ENCODE assay signal across 8 cellular contexts in genomic region chr17:9987779-9988585, GRCh38.
A peak's percentile ranks its signal among the peaks of the same experiment; 100 is the strongest.
DNase-seq lines count a peak whose midpoint lies in the region; ATAC-seq and TF ChIP-seq lines count a peak whose summit lies in the region.

No MANE protein-coding gene starts in this region.

- H3F3A ChIP-seq in OCI-LY1 (ENCODE audit: insufficient read depth, low read length) = no peaks in the 10 kb centered on the region

- DNase-seq in A172 (ENCODE audit: low spot score) = peak; percentile 21
- DNase-seq in breast epithelium (ENCODE audit: low spot score in 2 of 2) = no peak
- no peak for DNase-seq in left lung
- DNase-seq in uterus = no peak
- DNase-seq in middle frontal gyrus (ENCODE audit: extremely low spot score, low spot score) = no peak

- peak; percentile 88 for TF ChIP-seq CTCF in GM12873 (IDR thresholded peaks at IDR 0.05; ENCODE audit: insufficient read depth, low read depth, low read length, missing control alignments)
- TF ChIP-seq CTCF in OCI-LY1 (IDR thresholded peaks at IDR 0.05; ENCODE audit: low read length) = peak; percentile 81
- TF ChIP-seq CTCF in breast epithelium (IDR thresholded peaks at IDR 0.05) = peak; percentile 48 to 49 (median 49)
- TF ChIP-seq CTCF in left lung (IDR thresholded peaks at IDR 0.05) = peak; percentile 68 to 86
- peak; percentile 41 to 79 (median 49) for TF ChIP-seq CTCF in uterus (IDR thresholded peaks at IDR 0.05)

- H3K9me3 ChIP-seq in OCI-LY1 (ENCODE audit: low read length) (no peaks in the 10 kb centered on the region), breast epithelium (no peaks in the 10 kb centered on the region), left lung (no peaks in the 10 kb centered on the region), uterus (no peaks in the 10 kb centered on the region)

- H2AFZ ChIP-seq in OCI-LY1 (ENCODE audit: low read length) = 0 out of 2 replicates have a peak overlapping the region, but pooled peaks have one; percentile 42

- H3K27me3 ChIP-seq in OCI-LY1 (ENCODE audit: insufficient read depth, low read length) (no peaks in the 10 kb centered on the region), breast epithelium (no peaks in the 10 kb centered on the region), left lung (no peaks in the 10 kb centered on the region), uterus (no peaks in the 10 kb centered on the region)

- TF ChIP-seq POLR2A in breast epithelium (IDR thresholded peaks at IDR 0.05) (no peak), uterus (IDR thresholded peaks at IDR 0.05) (no peak)

- H3K27ac ChIP-seq in OCI-LY1 (ENCODE audit: low read depth, low read length, poor library complexity, severe bottlenecking) (no peak overlapping the region), breast epithelium (peak overlapping the region in 1 of 2 donors; percentile 52), left lung (peak overlapping the region in 1 of 2 donors; percentile 18), uterus (no peak overlapping the region)

- H3K4me2 ChIP-seq in OCI-LY1 (ENCODE audit: low read length) = no peak overlapping the region

- H3K36me3 ChIP-seq in OCI-LY1 (ENCODE audit: insufficient read depth, low read length) (no peaks in the 10 kb centered on the region), breast epithelium (no peaks in the 10 kb centered on the region), left lung (no peaks in the 10 kb centered on the region), uterus (no peaks in the 10 kb centered on the region)

- ATAC-seq in left lung (peak; percentile 71), HG02642 (IDR thresholded peaks at IDR 0.05; ENCODE audit: poor library complexity, unreplicated experiment) (no peak)

- H3K4me1 ChIP-seq in OCI-LY1 (ENCODE audit: insufficient read depth, low read length, severe bottlenecking) = no peaks in the 10 kb centered on the region
- no peaks in the 10 kb centered on the region for H3K4me1 ChIP-seq in breast epithelium
- H3K4me1 ChIP-seq in left lung = peaks cover 0 to 33% of the 10 kb centered on the region in 2 donors
- H3K4me1 ChIP-seq in uterus = no peaks in the 10 kb centered on the region

- no peaks in the 10 kb centered on the region for H3K9me2 ChIP-seq in OCI-LY1 (ENCODE audit: low read depth, low read length)

- H3K9ac ChIP-seq in OCI-LY1 (ENCODE audit: low read length) = no peak overlapping the region

- H4K20me1 ChIP-seq in OCI-LY1 (ENCODE audit: insufficient read depth, low read length) = no peaks in the 10 kb centered on the region

- no peak overlapping the region for H3K4me3 ChIP-seq in OCI-LY1 (ENCODE audit: low read depth, low read length, poor library complexity, severe bottlenecking)
- H3K4me3 ChIP-seq in breast epithelium = no peak overlapping the region
- H3K4me3 ChIP-seq in left lung = no peak overlapping the region
- H3K4me3 ChIP-seq in uterus = no peak overlapping the region

- intact Hi-C loops in breast epithelium (cut with DNase I; ENCODE audit: low total_unique reads) = loop anchor here (2.0 kb wide), 1 partner anchor 23 kb away; no protein-coding TSS in a partner anchor
- intact Hi-C loops in left lung (cut with DNase I) = no loop called here
- intact Hi-C loops in uterus (cut with DNase I; ENCODE audit: low total_unique reads) = no loop called here

- no peaks in the 10 kb centered on the region for H3K79me2 ChIP-seq in OCI-LY1 (ENCODE audit: insufficient read depth, low read length)
